ENCODE assay signal across 9 cellular contexts in genomic region chr16:29943846-29944669, GRCh38. TPM values are rescaled to one million over a fixed set of nuclear protein-coding genes. Genes with fewer than 3 reads are reported as not detected.
DNase-seq lines count a peak whose midpoint lies in the region; ATAC-seq, FAIRE-seq and TF ChIP-seq lines count a peak whose summit lies in the region.
"Had no signal": no experiment of that assay in that cellular context is flagged by ENCODE, and none has a peak within 500 bp of the region (broad histone marks: within the 10 kb centered on the region; RNA-seq: fewer than 3 reads in every experiment).

No MANE protein-coding gene starts in this region.

- intact Hi-C loops in HepG2 (cut with micrococcal nuclease; ENCODE audit: unreplicated experiment): loop anchor here (1.0 kb wide), 1 partner anchor 29 kb away; the partner anchor contains the start of gene TAOK2

- TF ChIP-seq RAD21 in HepG2 (CRISPR knock-in tag; IDR thresholded peaks at IDR 0.05): no peak

- H3K79me2 ChIP-seq in HepG2 (ENCODE audit: insufficient read depth, low read length): no peaks in the 10 kb centered on the region

- peaks cover 38% of the 10 kb centered on the region for H3K4me1 ChIP-seq in HepG2 (ENCODE audit: insufficient read depth, low read length)

- H3K9ac ChIP-seq in HepG2 (ENCODE audit: insufficient read depth, low read depth, low read length): peak overlapping the region; percentile 50

- H3K4me2 ChIP-seq in HepG2 (ENCODE audit: low read depth, low read length): peak overlapping the region; percentile 88

- peak in 1 of 2 experiments; percentile 29; a peak in 2 of 4 replicates for TF ChIP-seq EP300 in HepG2 (IDR thresholded peaks at IDR 0.05; ENCODE audit: low read depth in 2 of 2, low read length in 2 of 2)
- TF ChIP-seq EP300 in HepG2 (CRISPR knock-in tag; IDR thresholded peaks at IDR 0.05; ENCODE audit: borderline replicate concordance): no peak; the same call in 1 of the 2 replicates

- peak; percentile 45 for TF ChIP-seq CTCF in astrocyte of the cerebellum (IDR thresholded peaks at IDR 0.05; ENCODE audit: low read depth, low read length, missing control alignments)
- TF ChIP-seq CTCF in HepG2 (CRISPR knock-in tag; IDR thresholded peaks at IDR 0.05): peak; percentile 41; the same call in 1 of the 2 replicates

- TF ChIP-seq POLR2A in HepG2 (IDR thresholded peaks at IDR 0.05; ENCODE audit: insufficient read depth in 1 of 2, low read depth in 2 of 2, low read length in 2 of 2) (peak; percentile 22 to 50; a peak in 2 of 4 replicates), erythroblast (IDR thresholded peaks at IDR 0.05; ENCODE audit: low read length) (no peak)

- H3K9me3 ChIP-seq in HepG2 (ENCODE audit: low read length): no peaks in the 10 kb centered on the region

- ATAC-seq in HepG2 (peak; percentile 97), HG03135 (IDR thresholded peaks at IDR 0.05; ENCODE audit: unreplicated experiment) (no peak)

- no peaks in the 10 kb centered on the region for H3K36me3 ChIP-seq in HepG2 (replicated peaks in 1 of 2; ENCODE audit: control insufficient read depth in 1 of 2, insufficient read depth in 2 of 2, low read length in 2 of 2)

- CTCF ChIA-PET in HepG2 (lab: Yijun Ruan, JAX; ENCODE audit: low intra/inter-chr PET ratio, low total read pairs): no interaction called here

- H3K4me3 ChIP-seq in astrocyte of the cerebellum (ENCODE audit: low read depth, low read length) (no peak overlapping the region), HepG2 (replicated peaks in 1 of 3; ENCODE audit: insufficient read depth in 1 of 3, low read depth in 2 of 3, low read length in 3 of 3) (peak overlapping the region; percentile 39 to 51 (median 41))

- no peaks in the 10 kb centered on the region for H4K20me1 ChIP-seq in HepG2 (ENCODE audit: insufficient read depth, low read length)

- POLR2A ChIA-PET in HepG2 (lab: Yijun Ruan, JAX): interaction anchor here (0.8 to 6.3 kb wide), 10 partner anchors 10 to 136 kb away, joined by 3 to 59 read pairs (median 4); partner anchors contain the start of genes ASPHD1, KCTD13, SEZ6L2 and TAOK2

- DNase-seq in DMS 273 (lab: John Stamatoyannopoulos, UW; ENCODE audit: unreplicated experiment) (peak; percentile 80), NCI-H1436 treated with DMSO at 0.1 percent for 48 hours (lab: John Stamatoyannopoulos, UW) (peak; percentile 38), astrocyte of the cerebellum (ENCODE audit: low read depth) (peak; percentile 93), HepG2 (ENCODE audit: low spot score) (peak; percentile 91), erythroblast (lab: John Stamatoyannopoulos, UW) (no peak)
- no peak for DNase-seq in stimulated activated naive CD4-positive, alpha-beta T cell (lab: John Stamatoyannopoulos, UW)
- no peak for DNase-seq in activated CD8-positive, alpha-beta memory T cell treated with anti-CD3 and anti-CD28 coated beads for 24 hours

- no TSS peak for BruUV-seq in HepG2 (replicated peaks; lab: Mats Ljungman, UMichigan)

- 2% methylated on average over 11 of the region's 11 CpGs for WGBS in HepG2 (ENCODE audit: low lambda C conversion rate)

- peak overlapping the region; percentile 45 for H2AFZ ChIP-seq in HepG2 (ENCODE audit: low read length)

- no peaks in the 10 kb centered on the region for H3K27me3 ChIP-seq in HepG2 (ENCODE audit: control insufficient read depth in 1 of 2, insufficient read depth in 2 of 2, low read length in 2 of 2)

- in situ Hi-C loops in astrocyte of the cerebellum (cut with HindIII; ENCODE audit: low sequenced_read_pairs): loop anchor here (5.0 kb wide), 1 partner anchor 82 kb away; the partner anchor contains the start of gene CDIPT
- in situ Hi-C loops in HepG2 (cut with HindIII; ENCODE audit: extremely low pct_ligation_motif_present, low pct_unique_long_range_greater_than_20kb): no loop called here

- peak overlapping the region; percentile 62 for H3K27ac ChIP-seq in HepG2 (ENCODE audit: extremely low read length, insufficient read depth, low read length)

- peak; percentile 82 for FAIRE-seq in HepG2 (lab: Jason Lieb, UNC)

RNA-seq across cellular contexts. Expression of gene TMEM219, which starts 17.8 kb away (rescaled TPM):
- total RNA-seq in HepG2 (2016; rRNA removed; fragmentation: Illumina TruSeq; extraction: Trizol): 64.5 and 105 TPM in 2 replicates
- total RNA-seq in HepG2 (2016; cell fraction: cytosol; rRNA removed; fragmentation: Illumina TruSeq; extraction: Trizol; ENCODE audit: low read depth): 761 and 811 TPM in 2 replicates
- total RNA-seq in HepG2 (2016; cell fraction: insoluble cytoplasmic fraction; rRNA removed; fragmentation: Illumina TruSeq; extraction: Trizol): 62.0 and 109 TPM in 2 replicates
- 407 and 415 TPM in 2 replicates for total RNA-seq in HepG2 (2016; cell fraction: membrane; rRNA removed; fragmentation: Illumina TruSeq; extraction: Trizol)
- total RNA-seq in HepG2 (2016; cell fraction: nucleus; rRNA removed; fragmentation: Illumina TruSeq; extraction: Trizol): 62.1 and 65.6 TPM in 2 replicates
- polyA plus RNA-seq in HepG2 (2011; rRNA removed): 115 and 151 TPM in 2 replicates
- polyA plus RNA-seq in HepG2 (2011; cell fraction: cytosol; rRNA removed): 126 and 145 TPM in 2 replicates
- polyA plus RNA-seq in HepG2 (2011; cell fraction: nucleus; rRNA removed): 259 and 324 TPM in 2 replicates
- polyA plus RNA-seq in HepG2 (2012): 94.7 and 126 TPM in 2 replicates
- polyA plus RNA-seq in HepG2 (2016; cell fraction: cytosol; fragmentation: Illumina TruSeq; extraction: Trizol; ENCODE audit: low read depth): 761 and 764 TPM in 2 replicates
- 53.8 and 60.5 TPM in 2 replicates for polyA plus RNA-seq in HepG2 (2016; cell fraction: insoluble cytoplasmic fraction; fragmentation: Illumina TruSeq; extraction: Trizol; ENCODE audit: low read depth)
- polyA plus RNA-seq in HepG2 (2016; cell fraction: membrane; fragmentation: Illumina TruSeq; extraction: Trizol; ENCODE audit: low read depth): 363 and 365 TPM in 2 replicates
- polyA plus RNA-seq in HepG2 (2016; cell fraction: nucleus; fragmentation: Illumina TruSeq; extraction: Trizol; ENCODE audit: insufficient read depth, low read depth): 104 and 107 TPM in 2 replicates
- 49.5 and 97.0 TPM in 2 replicates for polyA minus RNA-seq in HepG2 (2011; rRNA and poly(A)+ RNA removed; ENCODE audit: low replicate concordance)
- polyA minus RNA-seq in HepG2 (2011; cell fraction: cytosol; rRNA and poly(A)+ RNA removed): 34.3 and 40.4 TPM in 2 replicates
- 48.5 and 65.4 TPM in 2 replicates for polyA minus RNA-seq in HepG2 (2011; cell fraction: nucleus; rRNA and poly(A)+ RNA removed)

RNA-seq across cellular contexts. Expression of gene KCTD13, which starts 18.0 kb away (rescaled TPM):
- total RNA-seq in HepG2 (2016; rRNA removed; fragmentation: Illumina TruSeq; extraction: Trizol): 3.9 and 6.3 TPM in 2 replicates
- total RNA-seq in HepG2 (2016; cell fraction: cytosol; rRNA removed; fragmentation: Illumina TruSeq; extraction: Trizol; ENCODE audit: low read depth): 5.8 and 7.7 TPM in 2 replicates
- total RNA-seq in HepG2 (2016; cell fraction: insoluble cytoplasmic fraction; rRNA removed; fragmentation: Illumina TruSeq; extraction: Trizol): 2.8 and 7.4 TPM in 2 replicates
- total RNA-seq in HepG2 (2016; cell fraction: membrane; rRNA removed; fragmentation: Illumina TruSeq; extraction: Trizol): 7.3 and 8.6 TPM in 2 replicates
- total RNA-seq in HepG2 (2016; cell fraction: nucleus; rRNA removed; fragmentation: Illumina TruSeq; extraction: Trizol): 9.6 and 9.7 TPM in 2 replicates
- polyA plus RNA-seq in HepG2 (2011; rRNA removed): 14.7 and 15.2 TPM in 2 replicates
- 8.7 and 10.2 TPM in 2 replicates for polyA plus RNA-seq in HepG2 (2011; cell fraction: cytosol; rRNA removed)
- polyA plus RNA-seq in HepG2 (2011; cell fraction: nucleus; rRNA removed): 37.3 and 41.9 TPM in 2 replicates
- polyA plus RNA-seq in HepG2 (2012): 8.8 and 11.0 TPM in 2 replicates
- polyA plus RNA-seq in HepG2 (2016; cell fraction: cytosol; fragmentation: Illumina TruSeq; extraction: Trizol; ENCODE audit: low read depth): 5.4 and 7.2 TPM in 2 replicates
- 6.8 and 8.7 TPM in 2 replicates for polyA plus RNA-seq in HepG2 (2016; cell fraction: insoluble cytoplasmic fraction; fragmentation: Illumina TruSeq; extraction: Trizol; ENCODE audit: low read depth)
- polyA plus RNA-seq in HepG2 (2016; cell fraction: membrane; fragmentation: Illumina TruSeq; extraction: Trizol; ENCODE audit: low read depth): 8.5 and 8.9 TPM in 2 replicates
- polyA plus RNA-seq in HepG2 (2016; cell fraction: nucleus; fragmentation: Illumina TruSeq; extraction: Trizol; ENCODE audit: insufficient read depth, low read depth): 31.0 and 34.1 TPM in 2 replicates
- 17.9 and 20.7 TPM in 2 replicates for polyA minus RNA-seq in HepG2 (2011; rRNA and poly(A)+ RNA removed; ENCODE audit: low replicate concordance)
- polyA minus RNA-seq in HepG2 (2011; cell fraction: cytosol; rRNA and poly(A)+ RNA removed): 4.5 and 5.2 TPM in 2 replicates
- polyA minus RNA-seq in HepG2 (2011; cell fraction: nucleus; rRNA and poly(A)+ RNA removed): 18.8 and 20.0 TPM in 2 replicates

RNA-seq across cellular contexts. Expression of gene TAOK2, which starts 29.6 kb away (rescaled TPM):
- 27.6 and 43.2 TPM in 2 replicates for total RNA-seq in HepG2 (2016; rRNA removed; fragmentation: Illumina TruSeq; extraction: Trizol)
- 7.5 and 7.7 TPM in 2 replicates for total RNA-seq in HepG2 (2016; cell fraction: cytosol; rRNA removed; fragmentation: Illumina TruSeq; extraction: Trizol; ENCODE audit: low read depth)
- total RNA-seq in HepG2 (2016; cell fraction: insoluble cytoplasmic fraction; rRNA removed; fragmentation: Illumina TruSeq; extraction: Trizol): 23.0 and 42.5 TPM in 2 replicates
- total RNA-seq in HepG2 (2016; cell fraction: membrane; rRNA removed; fragmentation: Illumina TruSeq; extraction: Trizol): 15.4 TPM in 2 replicates
- 36.7 and 42.5 TPM in 2 replicates for total RNA-seq in HepG2 (2016; cell fraction: nucleus; rRNA removed; fragmentation: Illumina TruSeq; extraction: Trizol)
- polyA plus RNA-seq in HepG2 (2011; rRNA removed): 17.4 and 24.8 TPM in 2 replicates
- 10.9 and 13.5 TPM in 2 replicates for polyA plus RNA-seq in HepG2 (2011; cell fraction: cytosol; rRNA removed)
- 101 and 105 TPM in 2 replicates for polyA plus RNA-seq in HepG2 (2011; cell fraction: nucleus; rRNA removed)
- polyA plus RNA-seq in HepG2 (2012): 15.5 and 21.1 TPM in 2 replicates
- 1.7 and 1.9 TPM in 2 replicates for polyA plus RNA-seq in HepG2 (2016; cell fraction: cytosol; fragmentation: Illumina TruSeq; extraction: Trizol; ENCODE audit: low read depth)
- polyA plus RNA-seq in HepG2 (2016; cell fraction: insoluble cytoplasmic fraction; fragmentation: Illumina TruSeq; extraction: Trizol; ENCODE audit: low read depth): 15.8 and 17.9 TPM in 2 replicates
- 3.8 and 4.5 TPM in 2 replicates for polyA plus RNA-seq in HepG2 (2016; cell fraction: membrane; fragmentation: Illumina TruSeq; extraction: Trizol; ENCODE audit: low read depth)
- polyA plus RNA-seq in HepG2 (2016; cell fraction: nucleus; fragmentation: Illumina TruSeq; extraction: Trizol; ENCODE audit: insufficient read depth, low read depth): 80.3 and 83.9 TPM in 2 replicates
- 28.3 and 32.0 TPM in 2 replicates for polyA minus RNA-seq in HepG2 (2011; rRNA and poly(A)+ RNA removed; ENCODE audit: low replicate concordance)
- 14.9 and 15.1 TPM in 2 replicates for polyA minus RNA-seq in HepG2 (2011; cell fraction: cytosol; rRNA and poly(A)+ RNA removed)
- polyA minus RNA-seq in HepG2 (2011; cell fraction: nucleus; rRNA and poly(A)+ RNA removed): 27.7 and 31.1 TPM in 2 replicates

RNA-seq across cellular contexts. Expression of gene ASPHD1, which starts 43.8 kb away (rescaled TPM):
- 15.6 and 19.7 TPM in 2 replicates for total RNA-seq in HepG2 (2016; rRNA removed; fragmentation: Illumina TruSeq; extraction: Trizol)
- 24.1 and 26.2 TPM in 2 replicates for total RNA-seq in HepG2 (2016; cell fraction: cytosol; rRNA removed; fragmentation: Illumina TruSeq; extraction: Trizol; ENCODE audit: low read depth)
- 15.4 and 16.9 TPM in 2 replicates for total RNA-seq in HepG2 (2016; cell fraction: insoluble cytoplasmic fraction; rRNA removed; fragmentation: Illumina TruSeq; extraction: Trizol)
- total RNA-seq in HepG2 (2016; cell fraction: membrane; rRNA removed; fragmentation: Illumina TruSeq; extraction: Trizol): 20.0 and 24.1 TPM in 2 replicates
- total RNA-seq in HepG2 (2016; cell fraction: nucleus; rRNA removed; fragmentation: Illumina TruSeq; extraction: Trizol): 11.4 and 16.6 TPM in 2 replicates
- 13.1 and 15.6 TPM in 2 replicates for polyA plus RNA-seq in HepG2 (2011; rRNA removed)
- 13.1 and 24.4 TPM in 2 replicates for polyA plus RNA-seq in HepG2 (2011; cell fraction: cytosol; rRNA removed)
- 19.1 and 19.6 TPM in 2 replicates for polyA plus RNA-seq in HepG2 (2011; cell fraction: nucleus; rRNA removed)
- polyA plus RNA-seq in HepG2 (2012): 21.4 and 27.6 TPM in 2 replicates
- 40.7 and 41.8 TPM in 2 replicates for polyA plus RNA-seq in HepG2 (2016; cell fraction: cytosol; fragmentation: Illumina TruSeq; extraction: Trizol; ENCODE audit: low read depth)
- 24.8 and 27.8 TPM in 2 replicates for polyA plus RNA-seq in HepG2 (2016; cell fraction: insoluble cytoplasmic fraction; fragmentation: Illumina TruSeq; extraction: Trizol; ENCODE audit: low read depth)
- polyA plus RNA-seq in HepG2 (2016; cell fraction: membrane; fragmentation: Illumina TruSeq; extraction: Trizol; ENCODE audit: low read depth): 36.3 and 40.4 TPM in 2 replicates
- 44.0 and 50.6 TPM in 2 replicates for polyA plus RNA-seq in HepG2 (2016; cell fraction: nucleus; fragmentation: Illumina TruSeq; extraction: Trizol; ENCODE audit: insufficient read depth, low read depth)
- 9.7 and 9.8 TPM in 2 replicates for polyA minus RNA-seq in HepG2 (2011; rRNA and poly(A)+ RNA removed; ENCODE audit: low replicate concordance)
- 7.6 and 9.7 TPM in 2 replicates for polyA minus RNA-seq in HepG2 (2011; cell fraction: cytosol; rRNA and poly(A)+ RNA removed)
- polyA minus RNA-seq in HepG2 (2011; cell fraction: nucleus; rRNA and poly(A)+ RNA removed): 5.4 and 8.5 TPM in 2 replicates
- total RNA-seq: mononuclear cell had no signal

RNA-seq across cellular contexts. Expression of gene SEZ6L2, which starts 44.7 kb away (rescaled TPM):
- total RNA-seq in HepG2 (2016; rRNA removed; fragmentation: Illumina TruSeq; extraction: Trizol): 6.6 and 14.9 TPM in 2 replicates
- total RNA-seq in HepG2 (2016; cell fraction: cytosol; rRNA removed; fragmentation: Illumina TruSeq; extraction: Trizol; ENCODE audit: low read depth): 3.7 and 4.1 TPM in 2 replicates
- total RNA-seq in HepG2 (2016; cell fraction: insoluble cytoplasmic fraction; rRNA removed; fragmentation: Illumina TruSeq; extraction: Trizol): 6.3 and 16.9 TPM in 2 replicates
- total RNA-seq in HepG2 (2016; cell fraction: membrane; rRNA removed; fragmentation: Illumina TruSeq; extraction: Trizol): 4.3 and 4.9 TPM in 2 replicates
- 21.8 and 29.5 TPM in 2 replicates for total RNA-seq in HepG2 (2016; cell fraction: nucleus; rRNA removed; fragmentation: Illumina TruSeq; extraction: Trizol)
- 16.9 and 30.7 TPM in 2 replicates for polyA plus RNA-seq in HepG2 (2011; rRNA removed)
- polyA plus RNA-seq in HepG2 (2011; cell fraction: cytosol; rRNA removed): 12.5 and 15.5 TPM in 2 replicates
- polyA plus RNA-seq in HepG2 (2011; cell fraction: nucleus; rRNA removed): 35.5 and 38.0 TPM in 2 replicates
- 37.5 and 51.6 TPM in 2 replicates for polyA plus RNA-seq in HepG2 (2012)
- 3.0 TPM in 2 replicates for polyA plus RNA-seq in HepG2 (2016; cell fraction: cytosol; fragmentation: Illumina TruSeq; extraction: Trizol; ENCODE audit: low read depth)
- 11.5 and 16.2 TPM in 2 replicates for polyA plus RNA-seq in HepG2 (2016; cell fraction: insoluble cytoplasmic fraction; fragmentation: Illumina TruSeq; extraction: Trizol; ENCODE audit: low read depth)
- polyA plus RNA-seq in HepG2 (2016; cell fraction: membrane; fragmentation: Illumina TruSeq; extraction: Trizol; ENCODE audit: low read depth): 4.0 and 4.3 TPM in 2 replicates
- 54.8 and 59.9 TPM in 2 replicates for polyA plus RNA-seq in HepG2 (2016; cell fraction: nucleus; fragmentation: Illumina TruSeq; extraction: Trizol; ENCODE audit: insufficient read depth, low read depth)
- polyA minus RNA-seq in HepG2 (2011; rRNA and poly(A)+ RNA removed; ENCODE audit: low replicate concordance): 3.1 and 15.3 TPM in 2 replicates
- 14.8 and 23.0 TPM in 2 replicates for polyA minus RNA-seq in HepG2 (2011; cell fraction: cytosol; rRNA and poly(A)+ RNA removed)
- polyA minus RNA-seq in HepG2 (2011; cell fraction: nucleus; rRNA and poly(A)+ RNA removed): 5.0 and 6.7 TPM in 2 replicates

Comparison
In these comparisons a context has a peak if more than half of its experiments do, and no peak if none do; other contexts are left out.
1. DNase-seq: peak in DMS 273 (single experiment), NCI-H1436 treated with DMSO at 0.1 percent for 48 hours (single experiment), astrocyte of the cerebellum (single experiment) and HepG2 (single experiment); none in stimulated activated naive CD4-positive, alpha-beta T cell (0 of 6), activated CD8-positive, alpha-beta memory T cell treated with anti-CD3 and anti-CD28 coated beads for 24 hours (single experiment) and erythroblast (0 of 2).